In genomic region chr11:59556883-59557205, GRCh38 we compare ENCODE assay signal across 8 cellular contexts. TPM values are rescaled to one million over a fixed set of nuclear protein-coding genes. Genes with fewer than 3 reads are reported as not detected.
A peak's percentile ranks its signal among the peaks of the same experiment; 100 is the strongest.
DNase-seq lines count a peak whose midpoint lies in the region; ATAC-seq and TF ChIP-seq lines count a peak whose summit lies in the region.

No MANE protein-coding gene starts in this region.

- peaks cover 44% of the 10 kb centered on the region for H3K4me1 Mint-ChIP-seq in neural progenitor cell

- peaks cover 39% of the 10 kb centered on the region for H3K27me3 Mint-ChIP-seq in neural progenitor cell (ENCODE audit: insufficient read depth, low read depth)

- H4K20me1 ChIP-seq in neural progenitor cell (ENCODE audit: low read depth), result no peaks in the 10 kb centered on the region

- H2AFZ ChIP-seq in neural progenitor cell (replicated peaks), result peak overlapping the region; percentile 48

- peaks cover 3% of the 10 kb centered on the region for H3K36me3 Mint-ChIP-seq in neural progenitor cell

- peak overlapping the region; percentile 87 for H3K4me3 Mint-ChIP-seq in neural progenitor cell

- H3K4me3 ChIP-seq in AG04449 (ENCODE audit: low read depth, low read length) (peak overlapping the region; percentile 44), choroid plexus epithelial cell (ENCODE audit: low read depth, low read length) (peak overlapping the region; percentile 30), neural progenitor cell (peak overlapping the region; percentile 52)

- H3K9me3 Mint-ChIP-seq in neural progenitor cell, result peaks cover 4% of the 10 kb centered on the region

- no peak for DNase-seq in AG04449 (ENCODE audit: low read depth, low spot score)
- DNase-seq in NCI-H82 (lab: John Stamatoyannopoulos, UW), result peak; percentile 76
- DNase-seq in choroid plexus epithelial cell (ENCODE audit: low read depth), result peak; percentile 39
- DNase-seq in neural progenitor cell (ENCODE audit: low spot score), result peak; percentile 59
- DNase-seq in T1000 (lab: John Stamatoyannopoulos, UW), result no peak
- no peak for DNase-seq in NCI-H2171 treated with DMSO at 0.1 percent for 48 hours (lab: John Stamatoyannopoulos, UW)

- no peak overlapping the region for H3K9ac ChIP-seq in neural progenitor cell

- no peaks in the 10 kb centered on the region for H3K27me3 ChIP-seq in neural progenitor cell

- TF ChIP-seq CTCF in AG04449 (IDR thresholded peaks at IDR 0.05; ENCODE audit: insufficient read depth, low read length, missing control alignments) (no peak), choroid plexus epithelial cell (conservative IDR thresholded peaks at IDR 0.05; ENCODE audit: low read depth, low read length) (no peak), neural progenitor cell (IDR thresholded peaks at IDR 0.05) (no peak)

- peaks cover 70% of the 10 kb centered on the region for H3F3A ChIP-seq in neural progenitor cell (ENCODE audit: low read depth)

- CTCF ChIA-PET in AG04449 (lab: Yijun Ruan, JAX), result interaction anchor here (0.9 to 1.9 kb wide), 5 partner anchors 17 to 198 kb away, joined by 3 to 5 read pairs (median 3); partner anchors contain the start of gene PATL1

- H3K4me1 ChIP-seq in neural progenitor cell, result peaks cover 3% of the 10 kb centered on the region

- POLR2A ChIA-PET in AG04449 (lab: Yijun Ruan, JAX), result interaction anchor here (0.8 to 1.5 kb wide), 3 partner anchors 9 to 59 kb away, joined by 3 to 5 read pairs (median 3); no protein-coding TSS in a partner anchor

- H3K4me2 ChIP-seq in neural progenitor cell, result peak overlapping the region; percentile 81

- H3K27ac Mint-ChIP-seq in neural progenitor cell, result no peak overlapping the region

- no peaks in the 10 kb centered on the region for H3K9me3 ChIP-seq in neural progenitor cell (ENCODE audit: low read depth)

- no peaks in the 10 kb centered on the region for H3K79me2 ChIP-seq in neural progenitor cell (ENCODE audit: low read depth)

- ATAC-seq in GM19035 (IDR thresholded peaks at IDR 0.05; ENCODE audit: unreplicated experiment), result peak; percentile 19
- no peak for ATAC-seq in GM21381 (IDR thresholded peaks at IDR 0.05; ENCODE audit: unreplicated experiment)

- H3K27ac ChIP-seq in neural progenitor cell, result no peak overlapping the region

- H3K36me3 ChIP-seq in neural progenitor cell, result no peaks in the 10 kb centered on the region

RNA-seq across cellular contexts. Expression of gene OR4D9, which starts 45.5 kb away (rescaled TPM):
- total RNA-seq in neural progenitor cell (ENCODE audit: low replicate concordance), result not detected in 2 replicates

RNA-seq across cellular contexts. Expression of gene OR4D11, which starts 53.5 kb away (rescaled TPM):
- total RNA-seq in neural progenitor cell (ENCODE audit: low replicate concordance), result not detected in 2 replicates

RNA-seq across cellular contexts. Expression of gene OSBP, which starts 58.7 kb away (rescaled TPM):
- total RNA-seq in neural progenitor cell (ENCODE audit: low replicate concordance), result 20.1 and 22.7 TPM in 2 replicates

Comparison
In these comparisons a context has a peak if more than half of its experiments do, and no peak if none do; other contexts are left out.
1. DNase-seq: peak in NCI-H82 (single experiment), choroid plexus epithelial cell (single experiment) and neural progenitor cell (single experiment); none in AG04449 (single experiment), T1000 (single experiment) and NCI-H2171 treated with DMSO at 0.1 percent for 48 hours (single experiment).
2. Peak in every context shown above with its lines, with median percentiles within 50 percentile points of each other: H3K4me3 ChIP-seq.